24 cellular contexts compared by ENCODE assay signal in the genomic region with DNA sequence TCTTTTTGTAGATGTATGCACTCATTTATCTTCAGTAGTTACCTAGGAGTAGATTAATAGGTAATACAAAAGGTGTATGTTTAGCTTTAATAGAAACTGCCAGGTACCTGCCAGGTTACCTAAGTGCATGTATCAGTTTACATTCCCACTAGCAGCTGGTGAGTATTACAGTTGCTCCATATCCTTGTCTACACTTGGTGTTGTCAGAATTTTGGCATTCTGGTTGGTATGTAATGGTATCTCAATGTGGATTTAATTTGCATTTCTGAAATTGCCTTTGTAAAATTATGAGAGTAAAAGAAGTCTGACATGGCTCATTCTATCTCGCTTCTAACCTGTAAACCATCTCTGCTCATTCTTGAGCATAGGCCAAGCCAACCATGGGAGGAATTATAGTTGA.
"Had no signal": no experiment of that assay in that cellular context is flagged by ENCODE, and none has a peak within 500 bp of the region (broad histone marks: within the 10 kb centered on the region; RNA-seq: fewer than 3 reads in every experiment).

No MANE protein-coding gene starts in this region.

- H3K27ac ChIP-seq: coronary artery, dorsolateral prefrontal cortex, esophagus squamous epithelium, gastrocnemius medialis, heart right ventricle, left lung, lower lobe of right lung had no signal

- FAIRE-seq: colon, endothelial cell of umbilical vein, islet of Langerhans, keratinocyte had no signal

- H3K4me3 ChIP-seq: coronary artery, dorsolateral prefrontal cortex, esophagus squamous epithelium, gastrocnemius medialis, heart right ventricle, left lung, lower lobe of right lung, mucosa of descending colon had no signal

- ATAC-seq: gastrocnemius medialis, heart right ventricle, left cardiac atrium, left lung, left ventricle myocardium superior, lower lobe of right lung, mucosa of descending colon had no signal

- DNase-seq: dermis blood vessel endothelial cell; dorsolateral prefrontal cortex; effector CD4-positive, alpha-beta T cell; effector memory CD4-positive, alpha-beta T cell; esophagus squamous epithelium; foreskin fibroblast; foreskin melanocyte; gastrocnemius medialis; glutamatergic neuron; head of caudate nucleus; heart right ventricle; hippocampal formation; left cardiac atrium; left lung; left ventricle myocardium superior; lower lobe of right lung; mesenchymal stem cell; mucosa of descending colon; naive B cell had no signal

- H3K36me3 ChIP-seq: esophagus squamous epithelium, gastrocnemius medialis, heart right ventricle, left lung, lower lobe of right lung had no signal

- H3K9me3 ChIP-seq: esophagus squamous epithelium, gastrocnemius medialis, left lung, lower lobe of right lung, mucosa of descending colon had no signal

- H3K27me3 ChIP-seq: dorsolateral prefrontal cortex, esophagus squamous epithelium, gastrocnemius medialis, heart right ventricle, left lung had no signal

- H3K4me1 ChIP-seq: gastrocnemius medialis, heart right ventricle, left lung, lower lobe of right lung had no signal
